ENCODE assay signal across 8 cellular contexts in genomic region chr15:41661529-41662225, GRCh38. TPM values are rescaled to one million over a fixed set of nuclear protein-coding genes. Genes with fewer than 3 reads are reported as not detected.
DNase-seq lines count a peak whose midpoint lies in the region; ATAC-seq lines count a peak whose summit lies in the region.

No MANE protein-coding gene starts in this region.

- H3K36me3 ChIP-seq in endocrine pancreas (ENCODE audit: control insufficient read depth, insufficient read depth, low read length) (no peaks in the 10 kb centered on the region), mesenchymal stem cell (ENCODE audit: control insufficient read depth in 1 of 2, insufficient read depth in 2 of 2, low read depth in 1 of 2, low read length in 2 of 2) (no peaks in the 10 kb centered on the region)

- H3K27ac ChIP-seq in mesenchymal stem cell (ENCODE audit: low read length, poor library complexity, severe bottlenecking) = peak overlapping the region; percentile 28

- H3K27me3 ChIP-seq in endocrine pancreas (ENCODE audit: control insufficient read depth, insufficient read depth, low read length) = no peaks in the 10 kb centered on the region
- no peaks in the 10 kb centered on the region for H3K27me3 ChIP-seq in mesenchymal stem cell (ENCODE audit: control insufficient read depth in 1 of 2, insufficient read depth in 1 of 2, low read length in 2 of 2)

- peak overlapping the region in 1 of 2 experiments; percentile 93 for H3K14ac ChIP-seq in mesenchymal stem cell (ENCODE audit: low read length in 2 of 2)

- H3K23ac ChIP-seq in mesenchymal stem cell (ENCODE audit: low read length in 2 of 2) = peak overlapping the region in 1 of 2 experiments; percentile 83

- peak overlapping the region in 1 of 2 experiments; percentile 69 for H3K4ac ChIP-seq in mesenchymal stem cell (ENCODE audit: low read depth in 1 of 2, low read length in 2 of 2)

- no peak overlapping the region for H2BK5ac ChIP-seq in mesenchymal stem cell (ENCODE audit: low read depth, low read length, poor library complexity, severe bottlenecking)

- peak overlapping the region; percentile 5 for H4K8ac ChIP-seq in mesenchymal stem cell (ENCODE audit: low read length)

- H2BK15ac ChIP-seq in mesenchymal stem cell (ENCODE audit: low read depth, poor library complexity, severe bottlenecking) = no peak overlapping the region

- peaks cover 14% of the 10 kb centered on the region for H3K79me1 ChIP-seq in mesenchymal stem cell (replicated peaks; ENCODE audit: low read length, poor library complexity, severe bottlenecking)

- peak overlapping the region; percentile 33 to 87 for H2BK12ac ChIP-seq in mesenchymal stem cell (ENCODE audit: low read length in 2 of 2)

- peak overlapping the region; percentile 15 for H4K91ac ChIP-seq in mesenchymal stem cell (ENCODE audit: low read length)

- H3K18ac ChIP-seq in mesenchymal stem cell (ENCODE audit: low read depth in 1 of 2, low read length in 2 of 2) = peak overlapping the region; percentile 0 to 98

- 1% methylated on average over 44 of the region's 44 CpGs for WGBS in mesenchymal stem cell

- H3K9ac ChIP-seq in endocrine pancreas (ENCODE audit: control insufficient read depth, insufficient read depth, low read length) (no peak overlapping the region), mesenchymal stem cell (ENCODE audit: low read length) (peak overlapping the region; percentile 91)

- H2AK5ac ChIP-seq in mesenchymal stem cell (ENCODE audit: low read length, severe bottlenecking) = no peak overlapping the region

- H3K4me1 ChIP-seq in endocrine pancreas (ENCODE audit: control insufficient read depth, insufficient read depth, low read length) (peaks cover 5% of the 10 kb centered on the region), mesenchymal stem cell (ENCODE audit: control insufficient read depth, insufficient read depth, low read depth, low read length) (peaks cover 25% of the 10 kb centered on the region)

- H2BK120ac ChIP-seq in mesenchymal stem cell (ENCODE audit: low read depth, low read length) = no peak overlapping the region

- H3K9me3 ChIP-seq in endocrine pancreas (ENCODE audit: control insufficient read depth, low read length) = no peaks in the 10 kb centered on the region
- H3K9me3 ChIP-seq in mesenchymal stem cell (ENCODE audit: control insufficient read depth, low read length) = no peaks in the 10 kb centered on the region

- peak overlapping the region; percentile 76 for H3K4me3 ChIP-seq in endocrine pancreas (ENCODE audit: control insufficient read depth, insufficient read depth, low read length)
- peak overlapping the region; percentile 63 to 86 for H3K4me3 ChIP-seq in mesenchymal stem cell (ENCODE audit: insufficient read depth in 1 of 2, low read depth in 1 of 2, low read length in 2 of 2)

- peak overlapping the region; percentile 92 for H3K4me2 ChIP-seq in mesenchymal stem cell (ENCODE audit: low read length, poor library complexity, severe bottlenecking)

- peak; percentile 51 for ATAC-seq in HG03354 (IDR thresholded peaks at IDR 0.05; ENCODE audit: poor library complexity, severe bottlenecking, unreplicated experiment)
- no peak for ATAC-seq in GM21367 (IDR thresholded peaks at IDR 0.05; ENCODE audit: unreplicated experiment)

- DNase-seq in GM04504 (ENCODE audit: low read depth) (peak; percentile 49), NOMO-1 treated with dmso at 0.1 percent for 144 hours (lab: John Stamatoyannopoulos, UW; ENCODE audit: unreplicated experiment) (peak; percentile 72), mesenchymal stem cell (peak; percentile 94)
- peak; percentile 46 for DNase-seq in activated CD8-positive, alpha-beta memory T cell treated with anti-CD3 and anti-CD28 coated beads, Interleukin-2, amount 50 U/mL, for 1 hour (ENCODE audit: extremely low read depth)
- peak; percentile 45 to 54 (median 46) for DNase-seq in stimulated activated CD4-positive, alpha-beta T cell treated with anti-CD3 and anti-CD28 coated beads, TNF-alpha, amount 100 ng/mL, for 48 hours (ENCODE audit: low read depth in 3 of 3)

- peak overlapping the region; percentile 87 for H2AFZ ChIP-seq in mesenchymal stem cell (ENCODE audit: low read depth, low read length)

RNA-seq across cellular contexts. Expression of gene MGA, which starts 1.5 kb away (rescaled TPM):
- polyA plus RNA-seq in mesenchymal stem cell (2013, experiment 1 of 2) = 4.9 TPM
- polyA plus RNA-seq in mesenchymal stem cell (2013, experiment 2 of 2) = 4.9 TPM
